22 cellular contexts compared by ENCODE assay signal in the genomic region with DNA sequence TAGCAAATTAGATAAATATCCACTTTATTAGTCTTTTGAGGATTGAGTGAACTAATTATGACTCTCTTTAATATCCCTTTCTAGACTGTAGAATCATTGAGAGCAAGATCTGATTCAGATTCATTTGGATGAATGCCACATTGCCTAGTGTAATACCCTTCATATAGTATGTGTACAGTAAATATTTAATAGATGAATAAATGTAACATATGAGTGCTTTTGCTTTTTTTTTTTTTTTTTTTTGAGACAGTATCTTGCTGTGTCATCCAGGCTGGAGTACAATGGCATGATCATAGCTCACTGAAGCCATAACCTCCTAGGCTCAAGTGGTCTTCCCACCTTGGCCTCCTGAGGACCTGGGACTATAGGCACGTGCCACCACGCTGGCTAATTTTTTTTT. TPM values are rescaled to one million over a fixed set of nuclear protein-coding genes. Genes with fewer than 3 reads are reported as not detected.
DNase-seq lines count a peak whose midpoint lies in the region; ATAC-seq, FAIRE-seq and TF ChIP-seq lines count a peak whose summit lies in the region.
"Had no signal": no experiment of that assay in that cellular context is flagged by ENCODE, and none has a peak within 500 bp of the region (broad histone marks: within the 10 kb centered on the region; RNA-seq: fewer than 3 reads in every experiment).

No MANE protein-coding gene starts in this region.

- H3K27ac Mint-ChIP-seq in activated T-cell treated with anti-CD3 and anti-CD28 coated beads, Interleukin-2, amount 50 U/mL, for 72 hours, result peak overlapping the region; percentile 93
- peak overlapping the region; percentile 18 for H3K27ac Mint-ChIP-seq in stimulated activated memory B cell treated with anti-CD40 and anti-IgM and Interleukin-4, amounts not matched to agents 10 μg/mL and 1 μg/mL and 100 μg/mL, for 72 hours
- H3K27ac Mint-ChIP-seq in activated T-helper 17 cell treated with anti-CD3 and anti-CD28 coated beads, Interleukin-2, amount 50 U/mL, for 72 hours, result no peak overlapping the region

- H3K4me3 Mint-ChIP-seq in activated T-cell treated with anti-CD3 and anti-CD28 coated beads, Interleukin-2, amount 50 U/mL, for 72 hours, result no peak overlapping the region
- no peak overlapping the region for H3K4me3 Mint-ChIP-seq in stimulated activated memory B cell treated with anti-CD40 and anti-IgM and Interleukin-4, amounts not matched to agents 10 μg/mL and 1 μg/mL and 100 μg/mL, for 72 hours
- no peak overlapping the region for H3K4me3 Mint-ChIP-seq in activated T-helper 17 cell treated with anti-CD3 and anti-CD28 coated beads, Interleukin-2, amount 50 U/mL, for 72 hours

- peaks cover 16% of the 10 kb centered on the region for H3K4me1 Mint-ChIP-seq in activated T-cell treated with anti-CD3 and anti-CD28 coated beads, Interleukin-2, amount 50 U/mL, for 72 hours (ENCODE audit: low read depth)
- H3K4me1 Mint-ChIP-seq in stimulated activated memory B cell treated with anti-CD40 and anti-IgM and Interleukin-4, amounts not matched to agents 10 μg/mL and 1 μg/mL and 100 μg/mL, for 72 hours, result peaks cover 38% of the 10 kb centered on the region
- H3K4me1 Mint-ChIP-seq in activated T-helper 17 cell treated with anti-CD3 and anti-CD28 coated beads, Interleukin-2, amount 50 U/mL, for 72 hours, result no peaks in the 10 kb centered on the region

- H3K4me3 ChIP-seq in endothelial cell of umbilical vein (replicated peaks in 1 of 3; ENCODE audit: insufficient read depth in 1 of 3, low read depth in 1 of 3, low read length in 3 of 3), result no peak overlapping the region
- H3K4me3 ChIP-seq: BLaER1, stomach, upper lobe of right lung had no signal

- H3K27me3 ChIP-seq in endothelial cell of umbilical vein (ENCODE audit: control insufficient read depth in 2 of 2, insufficient read depth in 2 of 2, low read length in 2 of 2), result no peaks in the 10 kb centered on the region
- H3K27me3 ChIP-seq: BLaER1, neutrophil, stomach, upper lobe of right lung had no signal

- no peak for ATAC-seq in activated T-cell treated with anti-CD3 and anti-CD28 coated beads, Interleukin-2, amount 50 U/mL, for 72 hours (replicated peaks in 1 of 2)
- no peak for ATAC-seq in stimulated activated memory B cell treated with anti-CD40 and anti-IgM and Interleukin-4, amounts not matched to agents 10 μg/mL and 1 μg/mL and 100 μg/mL, for 72 hours
- ATAC-seq in activated T-helper 17 cell treated with anti-CD3 and anti-CD28 coated beads, Interleukin-2, amount 50 U/mL, for 72 hours (replicated peaks), result no peak
- ATAC-seq: left colon, upper lobe of right lung had no signal

- no TSS peak for BruUV-seq in endothelial cell of umbilical vein (replicated peaks; lab: Mats Ljungman, UMichigan)

- H3K4me1 ChIP-seq in endothelial cell of umbilical vein (ENCODE audit: control insufficient read depth, extremely low read depth, insufficient read depth, low read length), result peaks cover 25% of the 10 kb centered on the region

- no peaks in the 10 kb centered on the region for H3K9me3 ChIP-seq in endothelial cell of umbilical vein (replicated peaks; ENCODE audit: control insufficient read depth, insufficient read depth, low read length)
- H3K9me3 ChIP-seq: BLaER1, neutrophil, stomach, upper lobe of right lung had no signal

- intact Hi-C loops in endothelial cell of umbilical vein (cut with micrococcal nuclease), result loop anchor here (5.0 kb wide), 1 partner anchor 101 kb away; no protein-coding TSS in a partner anchor

- H3K36me3 ChIP-seq in endothelial cell of umbilical vein (ENCODE audit: control insufficient read depth in 2 of 2, extremely low read depth in 1 of 2, insufficient read depth in 2 of 2, low read length in 2 of 2), result no peaks in the 10 kb centered on the region

- POLR2A ChIA-PET in RWPE1 (lab: Yijun Ruan, JAX; ENCODE audit: low non-redundant PET) (no interaction called here), endothelial cell of umbilical vein (lab: Charles Lee) (no interaction called here)

- H3K27me3 Mint-ChIP-seq in activated T-cell treated with anti-CD3 and anti-CD28 coated beads, Interleukin-2, amount 50 U/mL, for 72 hours (ENCODE audit: low read depth), result no peaks in the 10 kb centered on the region
- no peaks in the 10 kb centered on the region for H3K27me3 Mint-ChIP-seq in stimulated activated memory B cell treated with anti-CD40 and anti-IgM and Interleukin-4, amounts not matched to agents 10 μg/mL and 1 μg/mL and 100 μg/mL, for 72 hours
- no peaks in the 10 kb centered on the region for H3K27me3 Mint-ChIP-seq in activated T-helper 17 cell treated with anti-CD3 and anti-CD28 coated beads, Interleukin-2, amount 50 U/mL, for 72 hours

- no peak overlapping the region for H3K9ac ChIP-seq in endothelial cell of umbilical vein (replicated peaks; ENCODE audit: extremely low read depth, insufficient read depth, low read length)
- H3K9ac ChIP-seq: BLaER1 had no signal

- TF ChIP-seq CTCF in RWPE1 (conservative IDR thresholded peaks at IDR 0.05; ENCODE audit: low read depth) (no peak), endothelial cell of umbilical vein (IDR thresholded peaks at IDR 0.05; ENCODE audit: extremely low read depth in 1 of 2, insufficient read depth in 1 of 2, low read depth in 1 of 2, low read length in 2 of 2) (no peak)

- no peak for TF ChIP-seq POLR2A in endothelial cell of umbilical vein (IDR thresholded peaks at IDR 0.05; ENCODE audit: low read depth, low read length)

- H3K9me1 ChIP-seq in endothelial cell of umbilical vein (replicated peaks; ENCODE audit: control insufficient read depth, extremely low read depth, insufficient read depth, low read length), result no peaks in the 10 kb centered on the region

- H2AFZ ChIP-seq in endothelial cell of umbilical vein (ENCODE audit: low read depth, low read length), result no peak overlapping the region

- H3K27ac ChIP-seq in RWPE1 (peak overlapping the region; percentile 42; the same call in 1 of the 2 replicates), endothelial cell of umbilical vein (ENCODE audit: insufficient read depth, low read depth, low read length) (peak overlapping the region; percentile 72)
- H3K27ac ChIP-seq: BLaER1, stomach, upper lobe of right lung had no signal

- H3K9me3 Mint-ChIP-seq in activated T-cell treated with anti-CD3 and anti-CD28 coated beads, Interleukin-2, amount 50 U/mL, for 72 hours, result no peaks in the 10 kb centered on the region
- H3K9me3 Mint-ChIP-seq in stimulated activated memory B cell treated with anti-CD40 and anti-IgM and Interleukin-4, amounts not matched to agents 10 μg/mL and 1 μg/mL and 100 μg/mL, for 72 hours, result no peaks in the 10 kb centered on the region
- H3K9me3 Mint-ChIP-seq in activated T-helper 17 cell treated with anti-CD3 and anti-CD28 coated beads, Interleukin-2, amount 50 U/mL, for 72 hours, result no peaks in the 10 kb centered on the region

- dilution Hi-C loops in endothelial cell of umbilical vein (cut with MboI; ENCODE audit: extremely low pct_ligation_motif_present, low sequenced_read_pairs), result no loop called here

- DNase-seq in activated T-cell treated with anti-CD3 and anti-CD28 coated beads, Interleukin-2, amount 50 U/mL, for 72 hours, result no peak
- DNase-seq in activated T-cell treated with anti-CD3 and anti-CD28 coated beads for 4 hours (no peak), RWPE1 (ENCODE audit: low spot score) (no peak), endothelial cell of umbilical vein (ENCODE audit: low read depth, low spot score) (no peak), NCI-H748 (lab: John Stamatoyannopoulos, UW; ENCODE audit: unreplicated experiment) (no peak)
- DNase-seq in activated effector memory CD4-positive, alpha-beta T cell treated with Interleukin-2 at 50 U/mL for 16 hours, result no peak
- DNase-seq: activated CD4-positive, alpha-beta T cell treated with anti-CD3 and anti-CD28 coated beads, Interleukin-2, amount 50 U/mL, for 48 hours; activated naive CD4-positive, alpha-beta T cell treated with Interleukin-2 at 50 U/mL for 16 hours; cerebellar nuclear complex; effector CD4-positive, alpha-beta T cell; glutamatergic neuron; left colon; NCI-H1436; NCI-H526 treated with DMSO at 0.1 percent for 48 hours; SHP77; stimulated activated CD4-positive, alpha-beta T cell treated with anti-CD3 and anti-CD28 coated beads, Interleukin-4, amount 100 ng/mL, for 1 hour; stomach; upper lobe of right lung had no signal

- H3K79me2 ChIP-seq in endothelial cell of umbilical vein (ENCODE audit: control insufficient read depth, insufficient read depth, low read length), result peaks cover 20% of the 10 kb centered on the region

- no peak overlapping the region for H3K4me2 ChIP-seq in endothelial cell of umbilical vein (ENCODE audit: insufficient read depth, low read length)

- H4K20me1 ChIP-seq in endothelial cell of umbilical vein (replicated peaks; ENCODE audit: control insufficient read depth, extremely low read depth, insufficient read depth, low read length), result no peaks in the 10 kb centered on the region

- no peak for FAIRE-seq in endothelial cell of umbilical vein (lab: Jason Lieb, UNC)

- peaks cover 0 to 13% of the 10 kb centered on the region in 2 donors for H3K36me3 Mint-ChIP-seq in activated T-cell treated with anti-CD3 and anti-CD28 coated beads, Interleukin-2, amount 50 U/mL, for 72 hours (ENCODE audit: insufficient read depth in 2 of 2)
- peaks cover 18% of the 10 kb centered on the region for H3K36me3 Mint-ChIP-seq in stimulated activated memory B cell treated with anti-CD40 and anti-IgM and Interleukin-4, amounts not matched to agents 10 μg/mL and 1 μg/mL and 100 μg/mL, for 72 hours
- H3K36me3 Mint-ChIP-seq in activated T-helper 17 cell treated with anti-CD3 and anti-CD28 coated beads, Interleukin-2, amount 50 U/mL, for 72 hours (ENCODE audit: low read depth), result peaks cover 56% of the 10 kb centered on the region

- CTCF ChIA-PET in RWPE1 (lab: Yijun Ruan, JAX), result interaction anchor here (0.6 kb wide), 1 partner anchor 90 kb away, joined by 3 read pairs; no protein-coding TSS in a partner anchor
- CTCF ChIA-PET in endothelial cell of umbilical vein (lab: Charles Lee), result interaction anchor here (0.6 to 2.5 kb wide), 3 partner anchors 95 to 115 kb away, joined by 3 to 14 read pairs (median 4); a partner anchor contains a TSS

TF ChIP-seq in endothelial cell of umbilical vein, 7 proteins besides CTCF, POLR2A, EP300 and RAD21 (continues in another document):
- no peak for TF ChIP-seq POLR2AphosphoS5 (IDR thresholded peaks at IDR 0.05; ENCODE audit: insufficient read depth, low read depth, low read length)

RNA-seq across cellular contexts. Expression of a gene that starts 14.8 kb away (rescaled TPM):
- 10 to 100 TPM; 24.3 to 28.6 TPM for total RNA-seq in activated T-cell treated with anti-CD3 and anti-CD28 coated beads, Interleukin-2, amount 50 U/mL, for 72 hours
- 22.8 and 23.2 TPM in 2 replicates for total RNA-seq in endothelial cell of umbilical vein
- polyA plus RNA-seq in endothelial cell of umbilical vein, result 17.1 and 19.6 TPM in 2 replicates
- 9.9 and 10.5 TPM in 2 replicates for polyA plus RNA-seq in endothelial cell of umbilical vein (2011; cell fraction: cytosol; rRNA removed)
- 13.6 and 16.7 TPM in 2 replicates for polyA plus RNA-seq in endothelial cell of umbilical vein (2011; cell fraction: nucleus; rRNA removed)
- polyA plus RNA-seq in endothelial cell of umbilical vein (2012), result 15.4 and 16.8 TPM in 2 replicates
- polyA minus RNA-seq in endothelial cell of umbilical vein, result 62.0 and 74.8 TPM in 2 replicates
- 10.3 TPM for polyA minus RNA-seq in endothelial cell of umbilical vein (2011; cell fraction: cytosol; rRNA and poly(A)+ RNA removed)
- 21.0 and 34.8 TPM in 2 replicates for polyA minus RNA-seq in endothelial cell of umbilical vein (2011; cell fraction: nucleus; rRNA and poly(A)+ RNA removed)
- 10 to 100 TPM; 19.8 to 42.0 TPM for total RNA-seq in activated T-helper 17 cell treated with anti-CD3 and anti-CD28 coated beads, Interleukin-2, amount 50 U/mL, for 72 hours
